In the genomic region with DNA sequence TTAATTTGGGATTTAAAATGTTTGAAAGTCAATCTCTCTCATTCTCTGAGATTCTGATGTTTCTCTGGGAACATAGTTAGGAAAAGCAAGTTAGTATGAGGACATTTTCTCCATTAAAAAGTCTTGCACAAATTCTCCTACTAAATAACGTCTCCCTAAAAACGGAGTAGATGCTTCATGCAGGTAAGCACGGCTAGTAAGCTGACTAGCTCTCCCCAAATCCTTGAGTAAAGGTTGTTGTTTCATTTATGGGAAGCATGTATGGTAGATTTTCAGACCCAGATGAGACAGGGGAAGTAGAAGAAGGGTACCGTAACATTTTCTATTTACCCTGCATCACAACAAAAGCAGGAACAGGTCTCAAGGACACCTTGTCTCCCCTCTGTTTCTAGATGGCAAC, we compare ENCODE assay signal across 28 cellular contexts.
"Had no signal": no experiment of that assay in that cellular context is flagged by ENCODE, and none has a peak within 500 bp of the region (broad histone marks: within the 10 kb centered on the region; RNA-seq: fewer than 3 reads in every experiment).

No MANE protein-coding gene starts in this region.

- H3K9me3 ChIP-seq: colonic mucosa, esophagus muscularis mucosa, esophagus squamous epithelium, gastrocnemius medialis had no signal

- H3K27me3 ChIP-seq: colonic mucosa, dorsolateral prefrontal cortex, esophagus muscularis mucosa, esophagus squamous epithelium, foreskin keratinocyte, gastrocnemius medialis, gastroesophageal sphincter, heart left ventricle, heart right ventricle had no signal

- H3K4me3 ChIP-seq: colonic mucosa, coronary artery, dorsolateral prefrontal cortex, esophagus muscularis mucosa, esophagus squamous epithelium, gastrocnemius medialis, gastroesophageal sphincter, heart left ventricle, heart right ventricle had no signal

- H3K36me3 ChIP-seq: colonic mucosa, esophagus muscularis mucosa, esophagus squamous epithelium, gastrocnemius medialis, gastroesophageal sphincter, heart left ventricle, heart right ventricle had no signal

- DNase-seq: colonic mucosa; cortex of kidney; dermis blood vessel endothelial cell; dorsolateral prefrontal cortex; effector CD4-positive, alpha-beta T cell; effector CD8-positive, alpha-beta T cell; effector memory CD4-positive, alpha-beta T cell; effector memory CD8-positive, alpha-beta T cell; endodermal cell; erythroblast; esophagus squamous epithelium; foreskin fibroblast; foreskin keratinocyte; foreskin melanocyte; gastrocnemius medialis; glutamatergic neuron; head of caudate nucleus; heart left ventricle; heart right ventricle had no signal

- FAIRE-seq: colon, endometrium, endothelial cell of umbilical vein, frontal cortex had no signal

- H3K4me1 ChIP-seq: colonic mucosa, esophagus squamous epithelium, foreskin keratinocyte, gastrocnemius medialis, heart right ventricle had no signal

- ATAC-seq: effector memory CD8-positive, alpha-beta T cell; esophagus mucosa; foreskin keratinocyte; gastrocnemius medialis; gastroesophageal sphincter; heart left ventricle; heart right ventricle had no signal

- H3K27ac ChIP-seq: colonic mucosa, coronary artery, dorsolateral prefrontal cortex, epithelial cell of prostate, esophagus squamous epithelium, foreskin keratinocyte, gastrocnemius medialis, gastroesophageal sphincter, heart left ventricle, heart right ventricle had no signal
